Comparison of ENCODE assay signal across 14 cellular contexts in genomic region chr2:51032748-51033355, GRCh38. TPM values are rescaled to one million over a fixed set of nuclear protein-coding genes. Genes with fewer than 3 reads are reported as not detected.
DNase-seq lines count a peak whose midpoint lies in the region; ATAC-seq and TF ChIP-seq lines count a peak whose summit lies in the region.
"Had no signal": no experiment of that assay in that cellular context is flagged by ENCODE, and none has a peak within 500 bp of the region (broad histone marks: within the 10 kb centered on the region; RNA-seq: fewer than 3 reads in every experiment).

No MANE protein-coding gene starts in this region.

- peak overlapping the region; percentile 93 for H2AFZ ChIP-seq in parathyroid adenoma

- no peaks in the 10 kb centered on the region for H3K79me2 ChIP-seq in parathyroid adenoma

- H3K27ac Mint-ChIP-seq in chondrocyte (ENCODE audit: unreplicated experiment), result no peak overlapping the region

- H3K36me3 Mint-ChIP-seq in chondrocyte (ENCODE audit: low read depth), result no peaks in the 10 kb centered on the region

- H3K27me3 ChIP-seq in HUES6 (ENCODE audit: control insufficient read depth, insufficient read depth, low read length) (peaks cover 5% of the 10 kb centered on the region; the same call in 1 of the 2 replicates), WERI-Rb-1 (ENCODE audit: insufficient read depth, low read depth, severe bottlenecking) (no peaks in the 10 kb centered on the region), iPS DF 6.9 (ENCODE audit: control insufficient read depth, insufficient read depth, low read length) (no peaks in the 10 kb centered on the region), parathyroid adenoma (ENCODE audit: control insufficient read depth, insufficient read depth, low read length) (no peaks in the 10 kb centered on the region)
- H3K27me3 ChIP-seq: ovary had no signal

- DNase-seq in WERI-Rb-1 (no peak), iPS DF 6.9 (ENCODE audit: low read depth, low spot score) (no peak), chondrocyte (ENCODE audit: low spot score) (no peak), activated gamma-delta T cell (lab: John Stamatoyannopoulos, UW) (no peak)
- DNase-seq: KBM-7; stimulated activated CD4-positive, alpha-beta T cell treated with anti-CD3 and anti-CD28 coated beads, Interleukin-1b, Interleukin-23, amount 100 ng/mL, for 48 hours; stimulated activated naive CD8-positive, alpha-beta T cell treated with anti-CD3 and anti-CD28 coated beads, Interleukin-15, Interleukin-2, amounts not matched to agents 100 U/mL and 50 U/mL, for 24 hours had no signal

- no peaks in the 10 kb centered on the region for H3K9me3 ChIP-seq in HUES6 (ENCODE audit: control insufficient read depth, insufficient read depth, low read depth, low read length)
- H3K9me3 ChIP-seq in WERI-Rb-1 (ENCODE audit: severe bottlenecking), result peaks cover under 1% of the 10 kb centered on the region
- no peaks in the 10 kb centered on the region for H3K9me3 ChIP-seq in iPS DF 6.9 (ENCODE audit: control insufficient read depth, insufficient read depth, low read length)
- H3K9me3 ChIP-seq in parathyroid adenoma (ENCODE audit: control insufficient read depth, low read length), result no peaks in the 10 kb centered on the region
- H3K9me3 ChIP-seq: Caco-2, ovary had no signal

- H3K9ac ChIP-seq in HUES6 (ENCODE audit: low read length) (no peak overlapping the region), parathyroid adenoma (no peak overlapping the region)

- peaks cover 3% of the 10 kb centered on the region for H3K9me3 Mint-ChIP-seq in chondrocyte (ENCODE audit: low read depth)

- TF ChIP-seq CTCF in WERI-Rb-1 (IDR thresholded peaks at IDR 0.05; ENCODE audit: low read depth, low read length) (no peak), parathyroid adenoma (IDR thresholded peaks at IDR 0.05) (no peak), chondrocyte (IDR thresholded peaks at IDR 0.05) (no peak)

- H3K4me1 ChIP-seq in HUES6 (ENCODE audit: control insufficient read depth, insufficient read depth, low read length) (peaks cover 6% of the 10 kb centered on the region), iPS DF 6.9 (ENCODE audit: control insufficient read depth, insufficient read depth, low read length) (no peaks in the 10 kb centered on the region; the same call in 1 of the 2 replicates), parathyroid adenoma (no peaks in the 10 kb centered on the region)
- H3K4me1 ChIP-seq: Caco-2 had no signal

- WGBS in iPS DF 6.9 (ENCODE audit: insufficient coverage, insufficient read length), result no CpG with 5 or more reads among the region's 8 CpGs

- H3K4me3 ChIP-seq in HUES6 (ENCODE audit: low read depth, low read length) (peak overlapping the region; percentile 60), WERI-Rb-1 (ENCODE audit: low read depth, low read length) (peak overlapping the region; percentile 78), iPS DF 6.9 (ENCODE audit: low read length) (peak overlapping the region; percentile 68; the same call in 1 of the 2 replicates), parathyroid adenoma (ENCODE audit: low read depth, low read length) (no peak overlapping the region)
- H3K4me3 ChIP-seq: ovary had no signal

- no peak for ATAC-seq in HG02938 (IDR thresholded peaks at IDR 0.05; ENCODE audit: unreplicated experiment)
- ATAC-seq: stimulated activated naive CD8-positive, alpha-beta T cell treated with anti-CD3 and anti-CD28 coated beads, Interleukin-15, Interleukin-2, amounts not matched to agents 100 U/mL and 50 U/mL, for 24 hours had no signal

- H3K27me3 Mint-ChIP-seq in chondrocyte (ENCODE audit: low read depth), result peaks cover 24% of the 10 kb centered on the region
- H3K27me3 Mint-ChIP-seq: central memory CD8-positive, alpha-beta T cell had no signal

- H3K27ac ChIP-seq in HUES6 (ENCODE audit: low read depth, low read length), result no peak overlapping the region
- H3K27ac ChIP-seq in WERI-Rb-1, result no peak overlapping the region
- no peak overlapping the region for H3K27ac ChIP-seq in iPS DF 6.9 (ENCODE audit: low read length)
- peak overlapping the region; percentile 63 for H3K27ac ChIP-seq in parathyroid adenoma
- H3K27ac ChIP-seq: ovary, RWPE1 had no signal

- peak overlapping the region; percentile 56 for H3K4me2 ChIP-seq in parathyroid adenoma (ENCODE audit: low read length)

- H3K4me1 Mint-ChIP-seq in chondrocyte (ENCODE audit: low read depth), result peaks cover 2% of the 10 kb centered on the region
- H3K4me1 Mint-ChIP-seq: central memory CD8-positive, alpha-beta T cell had no signal

- no peak overlapping the region for H3K4me3 Mint-ChIP-seq in chondrocyte (ENCODE audit: unreplicated experiment)
- H3K4me3 Mint-ChIP-seq: central memory CD8-positive, alpha-beta T cell had no signal

- H3K36me3 ChIP-seq in HUES6 (ENCODE audit: control insufficient read depth, insufficient read depth, low read length) (no peaks in the 10 kb centered on the region), WERI-Rb-1 (peaks cover 4% of the 10 kb centered on the region), iPS DF 6.9 (ENCODE audit: control insufficient read depth, insufficient read depth, low read length) (peaks cover 2% of the 10 kb centered on the region; the same call in 1 of the 2 replicates), parathyroid adenoma (ENCODE audit: control insufficient read depth, insufficient read depth, low read length) (no peaks in the 10 kb centered on the region)
- H3K36me3 ChIP-seq: ovary had no signal

RNA-seq across cellular contexts. Expression of gene NRXN1, which starts 0.9 kb away (rescaled TPM):
- total RNA-seq in chondrocyte, result not detected in 3 replicates
- total RNA-seq: Caco-2 had no signal
